2 cellular contexts compared by ENCODE assay signal in genomic region chr11:377883-378500, GRCh38.
TF ChIP-seq lines count a peak whose summit lies in the region.

No MANE protein-coding gene starts in this region.

TF ChIP-seq in GM12878, 131 proteins besides CTCF, POLR2A, EP300 and RAD21:
- no peak for TF ChIP-seq E4F1 (IDR thresholded peaks at IDR 0.05; ENCODE audit: borderline replicate concordance, partially characterized antibody)
- TF ChIP-seq BMI1 (IDR thresholded peaks at IDR 0.05; ENCODE audit: borderline replicate concordance): no peak
- no peak for TF ChIP-seq ZBTB33 (IDR thresholded peaks at IDR 0.05)
- TF ChIP-seq MAX (IDR thresholded peaks at IDR 0.05; ENCODE audit: low read depth, low read length): no peak

TF ChIP-seq in SK-N-SH treated with all-trans-retinoic acid at 6 μM for 48 hours, 23 proteins besides CTCF, POLR2A, EP300 and RAD21:
- TF ChIP-seq ZNF8 (CRISPR knock-in tag; IDR thresholded peaks at IDR 0.05) (no peak), BACH2 (CRISPR knock-in tag; IDR thresholded peaks at IDR 0.05; ENCODE audit: borderline replicate concordance) (no peak), ZFP30 (CRISPR knock-in tag; IDR thresholded peaks at IDR 0.05) (no peak), TSHZ2 (CRISPR knock-in tag; IDR thresholded peaks at IDR 0.05) (no peak), ZNF70 (CRISPR knock-in tag; IDR thresholded peaks at IDR 0.05) (no peak), ZNF565 (CRISPR knock-in tag; conservative IDR thresholded peaks at IDR 0.05; ENCODE audit: low read depth) (no peak), POU6F1 (CRISPR knock-in tag; IDR thresholded peaks at IDR 0.05; ENCODE audit: borderline replicate concordance, low read depth) (no peak), ZC3H10 (CRISPR knock-in tag; IDR thresholded peaks at IDR 0.05) (no peak), ISL1 (CRISPR knock-in tag; IDR thresholded peaks at IDR 0.05) (no peak), ARNTL (CRISPR knock-in tag; IDR thresholded peaks at IDR 0.05; ENCODE audit: borderline replicate concordance, low read depth) (no peak), CREB5 (CRISPR knock-in tag; IDR thresholded peaks at IDR 0.05; ENCODE audit: low read depth) (no peak), ESRRG (CRISPR knock-in tag; IDR thresholded peaks at IDR 0.05) (no peak), PPARA (CRISPR knock-in tag; IDR thresholded peaks at IDR 0.05; ENCODE audit: borderline replicate concordance) (no peak), OSR1 (CRISPR knock-in tag; IDR thresholded peaks at IDR 0.05) (no peak), PATZ1 (CRISPR knock-in tag; IDR thresholded peaks at IDR 0.05; ENCODE audit: borderline replicate concordance) (no peak), CSDC2 (CRISPR knock-in tag; IDR thresholded peaks at IDR 0.05) (no peak)
TF ChIP-seq in SK-N-SH treated with all-trans-retinoic acid at 6 μM for 48 hours: peak in this region for 0.
